In the genomic region with DNA sequence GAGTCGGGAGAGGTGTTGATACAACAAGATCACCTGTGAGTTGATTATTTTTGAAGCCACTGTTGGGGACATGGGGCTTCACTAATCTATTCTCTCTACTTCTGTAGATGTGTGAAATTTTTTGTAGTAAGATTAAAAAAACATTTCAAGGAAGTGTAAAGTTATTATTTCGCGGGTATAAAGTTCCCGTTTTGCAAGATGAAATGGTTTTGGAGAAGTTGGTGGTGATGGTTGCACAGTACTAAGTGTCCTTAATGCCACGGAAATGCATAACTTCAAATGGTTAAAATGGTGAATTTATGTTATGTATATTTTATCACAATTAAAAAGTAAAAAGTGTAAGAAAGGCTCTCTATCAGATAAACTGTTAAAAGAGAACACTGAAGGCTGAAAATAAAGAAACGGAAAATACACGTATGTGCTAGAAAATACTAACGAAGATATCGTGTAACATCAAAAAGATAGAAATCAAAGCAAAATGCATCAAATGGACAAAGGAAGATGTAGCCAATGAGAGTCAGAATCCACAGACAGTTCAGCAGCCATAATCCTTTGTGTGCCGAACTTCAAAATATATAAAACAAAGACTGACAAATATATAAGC, we compare ENCODE assay signal across 1 cellular context.
TF ChIP-seq lines count a peak whose summit lies in the region.

No MANE protein-coding gene starts in this region.

TF ChIP-seq in HepG2, 621 proteins besides CTCF, POLR2A, EP300 and RAD21:
- TF ChIP-seq, protein P1, sequence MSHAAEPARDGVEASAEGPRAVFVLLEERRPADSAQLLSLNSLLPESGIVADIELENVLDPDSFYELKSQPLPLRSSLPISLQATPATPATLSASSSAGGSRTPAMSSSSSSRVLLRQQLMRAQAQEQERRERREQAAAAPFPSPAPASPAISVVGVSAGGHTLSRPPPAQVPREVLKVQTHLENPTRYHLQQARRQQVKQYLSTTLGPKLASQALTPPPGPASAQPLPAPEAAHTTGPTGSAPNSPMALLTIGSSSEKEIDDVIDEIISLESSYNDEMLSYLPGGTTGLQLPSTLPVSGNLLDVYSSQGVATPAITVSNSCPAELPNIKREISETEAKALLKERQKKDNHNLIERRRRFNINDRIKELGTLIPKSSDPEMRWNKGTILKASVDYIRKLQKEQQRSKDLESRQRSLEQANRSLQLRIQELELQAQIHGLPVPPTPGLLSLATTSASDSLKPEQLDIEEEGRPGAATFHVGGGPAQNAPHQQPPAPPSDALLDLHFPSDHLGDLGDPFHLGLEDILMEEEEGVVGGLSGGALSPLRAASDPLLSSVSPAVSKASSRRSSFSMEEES (CRISPR knock-in tag; IDR thresholded peaks at IDR 0.05), result no peak
- TF ChIP-seq GZF1 (CRISPR knock-in tag; IDR thresholded peaks at IDR 0.05) (no peak), ARID4A (CRISPR knock-in tag; IDR thresholded peaks at IDR 0.05; ENCODE audit: borderline replicate concordance) (no peak), NFATC3 (CRISPR knock-in tag; IDR thresholded peaks at IDR 0.05) (no peak), ATM (IDR thresholded peaks at IDR 0.05; ENCODE audit: borderline replicate concordance) (no peak), ZNF737 (CRISPR knock-in tag; IDR thresholded peaks at IDR 0.05; ENCODE audit: borderline replicate concordance) (no peak), NKX3-1 (CRISPR knock-in tag; IDR thresholded peaks at IDR 0.05) (no peak), MIER2 (CRISPR knock-in tag; IDR thresholded peaks at IDR 0.05) (no peak), TARDBP (CRISPR knock-in tag; IDR thresholded peaks at IDR 0.05) (no peak)
- TF ChIP-seq, protein P2, sequence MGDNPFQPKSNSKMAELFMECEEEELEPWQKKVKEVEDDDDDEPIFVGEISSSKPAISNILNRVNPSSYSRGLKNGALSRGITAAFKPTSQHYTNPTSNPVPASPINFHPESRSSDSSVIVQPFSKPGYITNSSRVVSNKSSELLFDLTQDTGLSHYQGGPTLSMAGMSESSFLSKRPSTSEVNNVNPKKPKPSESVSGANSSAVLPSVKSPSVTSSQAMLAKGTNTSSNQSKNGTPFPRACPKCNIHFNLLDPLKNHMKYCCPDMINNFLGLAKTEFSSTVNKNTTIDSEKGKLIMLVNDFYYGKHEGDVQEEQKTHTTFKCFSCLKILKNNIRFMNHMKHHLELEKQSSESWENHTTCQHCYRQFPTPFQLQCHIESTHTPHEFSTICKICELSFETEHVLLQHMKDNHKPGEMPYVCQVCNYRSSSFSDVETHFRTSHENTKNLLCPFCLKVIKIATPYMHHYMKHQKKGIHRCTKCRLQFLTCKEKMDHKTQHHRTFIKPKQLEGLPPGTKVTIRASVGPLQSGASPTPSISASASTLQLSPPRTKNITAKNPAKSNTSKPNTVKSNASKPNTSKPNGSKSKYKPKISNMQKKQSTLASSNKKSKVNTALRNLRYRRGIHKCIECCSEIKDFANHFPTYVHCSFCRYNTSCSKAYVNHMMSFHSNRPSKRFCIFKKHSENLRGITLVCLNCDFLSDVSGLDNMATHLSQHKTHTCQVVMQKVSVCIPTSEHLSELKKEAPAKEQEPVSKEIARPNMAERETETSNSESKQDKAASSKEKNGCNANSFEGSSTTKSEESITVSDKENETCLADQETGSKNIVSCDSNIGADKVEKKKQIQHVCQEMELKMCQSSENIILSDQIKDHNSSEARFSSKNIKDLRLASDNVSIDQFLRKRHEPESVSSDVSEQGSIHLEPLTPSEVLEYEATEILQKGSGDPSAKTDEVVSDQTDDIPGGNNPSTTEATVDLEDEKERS (CRISPR knock-in tag; IDR thresholded peaks at IDR 0.05), result no peak
